Comparison of ENCODE assay signal across 8 cellular contexts in the genomic region with DNA sequence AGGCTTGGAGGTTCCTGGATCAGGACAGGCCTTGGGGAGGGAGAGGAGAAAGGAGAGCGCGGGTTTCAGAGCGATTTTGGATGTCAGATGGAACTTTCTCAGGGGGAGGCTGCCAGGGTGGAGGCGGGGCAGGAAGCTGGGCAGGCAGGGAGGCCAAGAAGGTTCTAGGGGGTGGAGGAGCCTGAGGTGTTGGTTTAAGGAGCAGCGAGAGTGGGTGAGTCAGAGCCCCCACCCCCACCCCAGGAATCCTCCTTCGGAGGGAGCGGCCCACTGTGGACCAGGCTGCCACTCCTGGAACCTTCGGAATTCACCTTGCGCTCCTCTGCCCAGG. TPM values are rescaled to one million over a fixed set of nuclear protein-coding genes. Genes with fewer than 3 reads are reported as not detected.
DNase-seq lines count a peak whose midpoint lies in the region; ATAC-seq, FAIRE-seq and TF ChIP-seq lines count a peak whose summit lies in the region.

No MANE protein-coding gene starts in this region.

- peak overlapping the region; percentile 52 to 82 (median 78) for H3K27ac ChIP-seq in gastrocnemius medialis

- H3K27me3 Mint-ChIP-seq in activated CD8-positive, alpha-beta memory T cell treated with anti-CD3 and anti-CD28 coated beads, Interleukin-2, amount 10 ng/mL, durations not matched to agents 7 days and 5 days: peaks cover 31% of the 10 kb centered on the region
- H3K27me3 Mint-ChIP-seq in activated naive CD8-positive, alpha-beta T cell treated with anti-CD3 and anti-CD28 coated beads, Interleukin-2, amount 50 U/mL, for 24 hours: peaks cover 37% of the 10 kb centered on the region

- CTCF ChIA-PET in activated CD8-positive, alpha-beta memory T cell treated with anti-CD3 and anti-CD28 coated beads, Interleukin-2, amount 10 ng/mL, durations not matched to agents 7 days and 5 days (lab: Charles Lee): interaction anchor here (0.6 to 1.0 kb wide), 2 partner anchors 22 to 202 kb away, joined by 3 read pairs; no protein-coding TSS in a partner anchor

- peak overlapping the region; percentile 2 to 38 (median 26) for H3K4me3 ChIP-seq in gastrocnemius medialis

- H3K27ac Mint-ChIP-seq in activated CD8-positive, alpha-beta memory T cell treated with anti-CD3 and anti-CD28 coated beads, Interleukin-2, amount 10 ng/mL, durations not matched to agents 7 days and 5 days: no peak overlapping the region
- H3K27ac Mint-ChIP-seq in activated naive CD8-positive, alpha-beta T cell treated with anti-CD3 and anti-CD28 coated beads, Interleukin-2, amount 50 U/mL, for 24 hours: no peak overlapping the region

- no peaks in the 10 kb centered on the region for H3K9me3 ChIP-seq in gastrocnemius medialis

- H3K36me3 ChIP-seq in gastrocnemius medialis: no peaks in the 10 kb centered on the region

- H3K9me3 Mint-ChIP-seq in activated CD8-positive, alpha-beta memory T cell treated with anti-CD3 and anti-CD28 coated beads, Interleukin-2, amount 10 ng/mL, durations not matched to agents 7 days and 5 days (ENCODE audit: low read depth): no peaks in the 10 kb centered on the region
- H3K9me3 Mint-ChIP-seq in activated naive CD8-positive, alpha-beta T cell treated with anti-CD3 and anti-CD28 coated beads, Interleukin-2, amount 50 U/mL, for 24 hours: no peaks in the 10 kb centered on the region

- no peak for TF ChIP-seq POLR2A in gastrocnemius medialis (IDR thresholded peaks at IDR 0.05)

- peaks cover 15% of the 10 kb centered on the region for H3K4me1 Mint-ChIP-seq in activated CD8-positive, alpha-beta memory T cell treated with anti-CD3 and anti-CD28 coated beads, Interleukin-2, amount 10 ng/mL, durations not matched to agents 7 days and 5 days
- peaks cover 16% of the 10 kb centered on the region for H3K4me1 Mint-ChIP-seq in activated naive CD8-positive, alpha-beta T cell treated with anti-CD3 and anti-CD28 coated beads, Interleukin-2, amount 50 U/mL, for 24 hours

- no peaks in the 10 kb centered on the region for H3K36me3 Mint-ChIP-seq in activated CD8-positive, alpha-beta memory T cell treated with anti-CD3 and anti-CD28 coated beads, Interleukin-2, amount 10 ng/mL, durations not matched to agents 7 days and 5 days
- no peaks in the 10 kb centered on the region for H3K36me3 Mint-ChIP-seq in activated naive CD8-positive, alpha-beta T cell treated with anti-CD3 and anti-CD28 coated beads, Interleukin-2, amount 50 U/mL, for 24 hours (ENCODE audit: low read depth)

- no peaks in the 10 kb centered on the region for H3K27me3 ChIP-seq in gastrocnemius medialis

- peak overlapping the region; percentile 39 for H3K4me3 Mint-ChIP-seq in activated CD8-positive, alpha-beta memory T cell treated with anti-CD3 and anti-CD28 coated beads, Interleukin-2, amount 10 ng/mL, durations not matched to agents 7 days and 5 days
- peak overlapping the region; percentile 63 for H3K4me3 Mint-ChIP-seq in activated naive CD8-positive, alpha-beta T cell treated with anti-CD3 and anti-CD28 coated beads, Interleukin-2, amount 50 U/mL, for 24 hours

- ATAC-seq in activated CD8-positive, alpha-beta memory T cell treated with anti-CD3 and anti-CD28 coated beads, Interleukin-2, amount 10 ng/mL, durations not matched to agents 7 days and 5 days: peak; percentile 44
- peak; percentile 67 for ATAC-seq in activated naive CD8-positive, alpha-beta T cell treated with anti-CD3 and anti-CD28 coated beads, Interleukin-2, amount 50 U/mL, for 24 hours
- ATAC-seq in gastrocnemius medialis: peak; percentile 52 to 74
- no peak for ATAC-seq in GM19455 (IDR thresholded peaks at IDR 0.05; ENCODE audit: unreplicated experiment)

- no peak for FAIRE-seq in frontal cortex (lab: Jason Lieb, UNC)

- no peak for DNase-seq in activated CD8-positive, alpha-beta memory T cell treated with anti-CD3 and anti-CD28 coated beads, Interleukin-2, amount 10 ng/mL, durations not matched to agents 7 days and 5 days
- no peak for DNase-seq in activated CD8-positive, alpha-beta memory T cell treated with anti-CD3 and anti-CD28 coated beads, Interleukin-2, amount 50 U/mL, for 48 hours
- DNase-seq in activated naive CD8-positive, alpha-beta T cell treated with anti-CD3 and anti-CD28 coated beads, Interleukin-2, amount 50 U/mL, for 24 hours: peak; percentile 38
- DNase-seq in hepatic stellate cell (ENCODE audit: low spot score) (peak; percentile 89), gastrocnemius medialis (peak in 1 of 2 donors; percentile 61), SKM-1 treated with dmso at 0.1 percent for 144 hours (lab: John Stamatoyannopoulos, UW; ENCODE audit: unreplicated experiment) (no peak), frontal cortex (ENCODE audit: low spot score in 2 of 2) (no peak)

- in situ Hi-C loops in gastrocnemius medialis (cut with MboI; ENCODE audit: low sequenced_read_pairs in 4 of 4): loop anchor here in 1 of 4 donors (25.0 kb wide), 1 partner anchor 442 kb away; no protein-coding TSS in a partner anchor

- TF ChIP-seq CTCF in gastrocnemius medialis (IDR thresholded peaks at IDR 0.05 in 4 of 5, conservative IDR thresholded peaks at IDR 0.05 in 1 of 5): no peak

- intact Hi-C loops in gastrocnemius medialis (cut with DNase I; ENCODE audit: low total_unique reads): no loop called here

- H3K4me1 ChIP-seq in gastrocnemius medialis: peaks cover 15 to 17% of the 10 kb centered on the region in 2 donors

RNA-seq across cellular contexts. Expression of a gene that starts 15.9 kb away (rescaled TPM):
- 100 to 1,000 TPM; 225 to 227 TPM for total RNA-seq in activated CD8-positive, alpha-beta memory T cell treated with anti-CD3 and anti-CD28 coated beads, Interleukin-2, amount 10 ng/mL, durations not matched to agents 7 days and 5 days
- total RNA-seq in gastrocnemius medialis (100 to 1,000 TPM; 141 to 262 (median 150) TPM), frontal cortex (88.0 TPM)

RNA-seq across cellular contexts. Expression of a gene that starts 16.2 kb away (rescaled TPM):
- under 1 TPM in 1 of 2 experiments, not detected in 1; 0.07 TPM for total RNA-seq in activated CD8-positive, alpha-beta memory T cell treated with anti-CD3 and anti-CD28 coated beads, Interleukin-2, amount 10 ng/mL, durations not matched to agents 7 days and 5 days
- total RNA-seq in gastrocnemius medialis (10 to 100 TPM; 10.9 to 46.6 (median 33.8) TPM), frontal cortex (1.2 TPM)

RNA-seq across cellular contexts. Expression of a gene that starts 49.1 kb away (rescaled TPM):
- total RNA-seq in activated CD8-positive, alpha-beta memory T cell treated with anti-CD3 and anti-CD28 coated beads, Interleukin-2, amount 10 ng/mL, durations not matched to agents 7 days and 5 days: 100 to 1,000 TPM in 1 of 2 experiments, 10 to 100 TPM in 1; 94.2 to 133 TPM
- total RNA-seq in gastrocnemius medialis: 1,000 to 10,000 TPM in 3 of 4 donors, 100 to 1,000 TPM in 1; 730 to 1,512 (median 1,402) TPM
- total RNA-seq in frontal cortex: 296 TPM

Comparison
In these comparisons a context has a peak if more than half of its experiments do, and no peak if none do; other contexts are left out.
1. DNase-seq: peak in activated naive CD8-positive, alpha-beta T cell treated with anti-CD3 and anti-CD28 coated beads, Interleukin-2, amount 50 U/mL, for 24 hours (single experiment) and hepatic stellate cell (single experiment); none in activated CD8-positive, alpha-beta memory T cell treated with anti-CD3 and anti-CD28 coated beads, Interleukin-2, amount 10 ng/mL, durations not matched to agents 7 days and 5 days (single experiment), activated CD8-positive, alpha-beta memory T cell treated with anti-CD3 and anti-CD28 coated beads, Interleukin-2, amount 50 U/mL, for 48 hours (single experiment), SKM-1 treated with dmso at 0.1 percent for 144 hours (single experiment) and frontal cortex (0 of 2).